ENCODE assay signal across 11 cellular contexts in genomic region chr7:55903985-55904759, GRCh38. TPM values are rescaled to one million over a fixed set of nuclear protein-coding genes. Genes with fewer than 3 reads are reported as not detected.
A peak's percentile ranks its signal among the peaks of the same experiment; 100 is the strongest.
DNase-seq lines count a peak whose midpoint lies in the region; ATAC-seq and TF ChIP-seq lines count a peak whose summit lies in the region.
"Had no signal": no experiment of that assay in that cellular context is flagged by ENCODE, and none has a peak within 500 bp of the region (broad histone marks: within the 10 kb centered on the region; RNA-seq: fewer than 3 reads in every experiment).

No MANE protein-coding gene starts in this region.

- no peak overlapping the region for H3K4me3 Mint-ChIP-seq in CD8-positive, alpha-beta memory T cell
- H3K4me3 Mint-ChIP-seq: T-helper 17 cell had no signal

- H3K36me3 Mint-ChIP-seq in CD8-positive, alpha-beta memory T cell, result peaks cover 2 to 9% (median 2%) of the 10 kb centered on the region in 3 donors

- DNase-seq in GM13977 (ENCODE audit: low spot score) (peak; percentile 42), NCI-H1417 (lab: John Stamatoyannopoulos, UW) (no peak), H7 (no peak), NCI-H524 treated with DMSO at 0.1 percent for 48 hours (lab: John Stamatoyannopoulos, UW) (no peak)
- no peak for DNase-seq in CD8-positive, alpha-beta memory T cell
- DNase-seq: NCI-H1092 treated with DMSO at 0.1 percent for 48 hours, T-helper 17 cell, uterus had no signal

- peaks cover 0 to 3% (median 0%) of the 10 kb centered on the region in 5 donors for H3K9me3 Mint-ChIP-seq in CD8-positive, alpha-beta memory T cell

- no peaks in the 10 kb centered on the region for H3K27me3 ChIP-seq in H7 (ENCODE audit: control insufficient read depth, insufficient read depth, low read length)
- H3K27me3 ChIP-seq in CD8-positive, alpha-beta memory T cell (ENCODE audit: insufficient read depth, low read length, poor library complexity, severe bottlenecking), result no peaks in the 10 kb centered on the region
- H3K27me3 ChIP-seq: uterus had no signal

- H3K9me3 ChIP-seq in CD8-positive, alpha-beta memory T cell (ENCODE audit: low read length), result no peaks in the 10 kb centered on the region
- H3K9me3 ChIP-seq: uterus had no signal

- no peaks in the 10 kb centered on the region for H3K4me1 ChIP-seq in CD8-positive, alpha-beta memory T cell (ENCODE audit: insufficient read depth, low read length)
- H3K4me1 ChIP-seq: uterus had no signal

- no peaks in the 10 kb centered on the region for H3K27me3 Mint-ChIP-seq in CD8-positive, alpha-beta memory T cell
- H3K27me3 Mint-ChIP-seq: T-helper 17 cell had no signal

- no peak overlapping the region for H3K27ac ChIP-seq in CD8-positive, alpha-beta memory T cell (ENCODE audit: low read depth, low read length)
- H3K27ac ChIP-seq: uterus had no signal

- H3K4me3 ChIP-seq in H7 (ENCODE audit: insufficient read depth, low read depth, low read length), result no peak overlapping the region
- H3K4me3 ChIP-seq in CD8-positive, alpha-beta memory T cell (ENCODE audit: low read length), result no peak overlapping the region
- H3K4me3 ChIP-seq: uterus had no signal

- POLR2A ChIA-PET in CD8-positive, alpha-beta memory T cell (lab: Charles Lee), result no interaction called here

- CTCF ChIA-PET in CD8-positive, alpha-beta memory T cell (lab: Charles Lee), result no interaction called here

- ATAC-seq in GM19395 (IDR thresholded peaks at IDR 0.05; ENCODE audit: unreplicated experiment) (peak; percentile 94), HG02840 (IDR thresholded peaks at IDR 0.05; ENCODE audit: low FRiP score, unreplicated experiment) (peak; percentile 93), HG03520 (IDR thresholded peaks at IDR 0.05; ENCODE audit: unreplicated experiment) (peak; percentile 99)
- ATAC-seq: T-helper 17 cell had no signal

- H3K36me3 ChIP-seq in H7 (replicated peaks; ENCODE audit: control insufficient read depth, insufficient read depth, low read length), result no peaks in the 10 kb centered on the region
- no peaks in the 10 kb centered on the region for H3K36me3 ChIP-seq in CD8-positive, alpha-beta memory T cell (ENCODE audit: insufficient read depth, low read length)
- H3K36me3 ChIP-seq: uterus had no signal

- H3K27ac Mint-ChIP-seq in CD8-positive, alpha-beta memory T cell, result peak overlapping the region in 1 of 8 donors; percentile 47
- H3K27ac Mint-ChIP-seq: T-helper 17 cell had no signal

- no peaks in the 10 kb centered on the region for H3K4me1 Mint-ChIP-seq in CD8-positive, alpha-beta memory T cell
- H3K4me1 Mint-ChIP-seq: T-helper 17 cell had no signal

- in situ Hi-C loops in GM13977 (cut with MboI; ENCODE audit: low pct_unique_long_range_greater_than_20kb, low sequenced_read_pairs, unreplicated experiment), result no loop called here

- TF ChIP-seq CTCF in GM13977 (IDR thresholded peaks at IDR 0.05; ENCODE audit: extremely low read depth, insufficient read depth, missing control alignments), result no peak

RNA-seq across cellular contexts. Expression of gene ZNF713, which starts 16.9 kb away (rescaled TPM):
- 1.5 and 2.0 TPM in 2 replicates for total RNA-seq in H7 (2014; rRNA removed; shearing (Covaris generic))
- 1 to 10 TPM; 1.4 TPM for total RNA-seq in CD8-positive, alpha-beta memory T cell
- 0.69 TPM for polyA plus RNA-seq in CD8-positive, alpha-beta memory T cell

RNA-seq across cellular contexts. Expression of gene SEPTIN14, which starts 41.6 kb away (rescaled TPM):
- not detected in 2 replicates for total RNA-seq in H7 (2014; rRNA removed; shearing (Covaris generic))
- not detected for total RNA-seq in CD8-positive, alpha-beta memory T cell
- polyA plus RNA-seq in CD8-positive, alpha-beta memory T cell, result not detected
- total RNA-seq: T-helper 17 cell, uterus had no signal

RNA-seq across cellular contexts. Expression of gene MRPS17, which starts 47.5 kb away (rescaled TPM):
- total RNA-seq in H7 (2014; rRNA removed; shearing (Covaris generic)), result 22.1 and 25.7 TPM in 2 replicates
- total RNA-seq in CD8-positive, alpha-beta memory T cell, result 10 to 100 TPM; 34.3 to 35.5 TPM
- 19.0 TPM for polyA plus RNA-seq in CD8-positive, alpha-beta memory T cell
